Comparison of ENCODE assay signal across 8 cellular contexts in the genomic region with DNA sequence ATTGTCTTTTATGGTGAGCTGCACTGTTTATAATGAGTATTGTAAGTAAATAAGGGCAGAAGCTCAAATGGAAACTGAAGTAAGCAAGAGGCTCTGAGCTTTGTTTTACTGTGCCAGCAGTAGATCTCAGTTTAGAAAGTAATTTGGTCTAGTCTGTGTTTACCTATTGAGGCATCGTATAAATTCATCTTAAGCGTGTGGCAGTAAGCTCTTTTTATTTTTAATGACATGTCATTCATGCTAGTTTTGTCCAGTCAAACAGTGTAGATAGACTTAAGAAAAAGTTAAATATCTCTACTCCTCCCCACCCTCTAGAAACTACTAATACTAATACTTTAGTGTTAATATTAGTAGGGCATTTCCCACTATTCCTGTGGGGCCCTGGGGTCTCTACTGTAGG. TPM values are rescaled to one million over a fixed set of nuclear protein-coding genes. Genes with fewer than 3 reads are reported as not detected.
DNase-seq lines count a peak whose midpoint lies in the region; TF ChIP-seq lines count a peak whose summit lies in the region.

No MANE protein-coding gene starts in this region.

- TF ChIP-seq CTCF in AG04449 (IDR thresholded peaks at IDR 0.05; ENCODE audit: insufficient read depth, low read length, missing control alignments) (no peak), HEK293 (tag by site-specific recombination; IDR thresholded peaks at IDR 0.05) (no peak), brain microvascular endothelial cell (IDR thresholded peaks at IDR 0.05; ENCODE audit: low read depth, low read length, missing control alignments) (no peak), mesothelial cell of epicardium (IDR thresholded peaks at IDR 0.05; ENCODE audit: unreplicated experiment) (no peak)

- in situ Hi-C loops in brain microvascular endothelial cell (cut with HindIII; ENCODE audit: low pct_ligation_motif_present, low sequenced_read_pairs): no loop called here

- H3K36me3 Mint-ChIP-seq in mesothelial cell of epicardium: peaks cover 7% of the 10 kb centered on the region

- DNase-seq in AG04449 (ENCODE audit: low read depth, low spot score): no peak
- DNase-seq in brain microvascular endothelial cell: no peak
- DNase-seq in mesothelial cell of epicardium (ENCODE audit: low spot score in 2 of 2, unreplicated experiment in 2 of 2): no peak
- no peak for DNase-seq in GM19240 (ENCODE audit: insufficient read length, low spot score)
- DNase-seq in cerebellum (ENCODE audit: low spot score): no peak
- DNase-seq in mucosa of gallbladder (ENCODE audit: low spot score): no peak
- no peak for DNase-seq in SHP77 (lab: John Stamatoyannopoulos, UW)

- H3K36me3 ChIP-seq in HEK293 (ENCODE audit: control insufficient read depth in 2 of 2, insufficient read depth in 1 of 2, low read length in 2 of 2) (no peaks in the 10 kb centered on the region), brain microvascular endothelial cell (replicated peaks) (no peaks in the 10 kb centered on the region)

- H3K27ac ChIP-seq in HEK293 (ENCODE audit: extremely low read depth, low read depth, low read length) (no peak overlapping the region), brain microvascular endothelial cell (peak overlapping the region; percentile 85)

- H3K27me3 ChIP-seq in brain microvascular endothelial cell (replicated peaks): no peaks in the 10 kb centered on the region

- 0 out of 2 replicates have a peak, but pooled peaks cover 2% of the 10 kb centered on the region for H3K4me1 ChIP-seq in HEK293 (ENCODE audit: control insufficient read depth, insufficient read depth, low read length)

- H3K4me3 Mint-ChIP-seq in mesothelial cell of epicardium: peak overlapping the region; percentile 84

- peaks cover 36% of the 10 kb centered on the region for H3K4me1 Mint-ChIP-seq in mesothelial cell of epicardium

- CTCF ChIA-PET in AG04449 (lab: Yijun Ruan, JAX) (interaction anchor here (1.4 to 4.8 kb wide), 6 partner anchors 9 to 171 kb away, joined by 3 to 38 read pairs (median 8); no protein-coding TSS in a partner anchor), HEK293 (lab: Yijun Ruan, JAX) (interaction anchor here (0.9 to 1.5 kb wide), 3 partner anchors 14 to 51 kb away, joined by 3 to 5 read pairs (median 5); no protein-coding TSS in a partner anchor)

- H3K9me3 Mint-ChIP-seq in mesothelial cell of epicardium: peaks cover 6% of the 10 kb centered on the region

- H3K9me3 ChIP-seq in HEK293 (ENCODE audit: control insufficient read depth, insufficient read depth, low read depth, low read length): no peaks in the 10 kb centered on the region

- no peaks in the 10 kb centered on the region for H3K27me3 Mint-ChIP-seq in mesothelial cell of epicardium (ENCODE audit: low read depth)

- POLR2A ChIA-PET in AG04449 (lab: Yijun Ruan, JAX): interaction anchor here (1.1 to 1.6 kb wide), 2 partner anchors 15 to 62 kb away, joined by 3 to 4 read pairs; no protein-coding TSS in a partner anchor
- POLR2A ChIA-PET in HEK293 (lab: Yijun Ruan, JAX): interaction anchor here (0.7 kb wide), 1 partner anchor 17 kb away, joined by 3 read pairs; no protein-coding TSS in a partner anchor

- H3K27ac Mint-ChIP-seq in mesothelial cell of epicardium: peak overlapping the region; percentile 54

- H3K4me3 ChIP-seq in AG04449 (ENCODE audit: low read depth, low read length): peak overlapping the region; percentile 85
- H3K4me3 ChIP-seq in HEK293 (ENCODE audit: low read depth, low read length): peak overlapping the region; percentile 78
- H3K4me3 ChIP-seq in brain microvascular endothelial cell (ENCODE audit: low read depth, low read length): peak overlapping the region; percentile 79

TF ChIP-seq in HEK293, 187 proteins besides CTCF, POLR2A, EP300 and RAD21:
- TF ChIP-seq, protein P1, sequence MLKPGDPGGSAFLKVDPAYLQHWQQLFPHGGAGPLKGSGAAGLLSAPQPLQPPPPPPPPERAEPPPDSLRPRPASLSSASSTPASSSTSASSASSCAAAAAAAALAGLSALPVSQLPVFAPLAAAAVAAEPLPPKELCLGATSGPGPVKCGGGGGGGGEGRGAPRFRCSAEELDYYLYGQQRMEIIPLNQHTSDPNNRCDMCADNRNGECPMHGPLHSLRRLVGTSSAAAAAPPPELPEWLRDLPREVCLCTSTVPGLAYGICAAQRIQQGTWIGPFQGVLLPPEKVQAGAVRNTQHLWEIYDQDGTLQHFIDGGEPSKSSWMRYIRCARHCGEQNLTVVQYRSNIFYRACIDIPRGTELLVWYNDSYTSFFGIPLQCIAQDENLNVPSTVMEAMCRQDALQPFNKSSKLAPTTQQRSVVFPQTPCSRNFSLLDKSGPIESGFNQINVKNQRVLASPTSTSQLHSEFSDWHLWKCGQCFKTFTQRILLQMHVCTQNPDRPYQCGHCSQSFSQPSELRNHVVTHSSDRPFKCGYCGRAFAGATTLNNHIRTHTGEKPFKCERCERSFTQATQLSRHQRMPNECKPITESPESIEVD (tag by site-specific recombination; IDR thresholded peaks at IDR 0.05): peak; percentile 89
- no peak for TF ChIP-seq ZNF426 (tag by site-specific recombination; IDR thresholded peaks at IDR 0.05)
- TF ChIP-seq KLF8 (tag by site-specific recombination; IDR thresholded peaks at IDR 0.05): no peak

RNA-seq across cellular contexts. Expression of a gene that starts 2.0 kb away (rescaled TPM):
- total RNA-seq in mesothelial cell of epicardium (40.1 to 41.1 TPM (median 40.9 TPM) in 3 replicates), cerebellum (22.8 TPM), mucosa of gallbladder (91.4 TPM)
